Comparison of ENCODE assay signal across 9 cellular contexts in the genomic region with DNA sequence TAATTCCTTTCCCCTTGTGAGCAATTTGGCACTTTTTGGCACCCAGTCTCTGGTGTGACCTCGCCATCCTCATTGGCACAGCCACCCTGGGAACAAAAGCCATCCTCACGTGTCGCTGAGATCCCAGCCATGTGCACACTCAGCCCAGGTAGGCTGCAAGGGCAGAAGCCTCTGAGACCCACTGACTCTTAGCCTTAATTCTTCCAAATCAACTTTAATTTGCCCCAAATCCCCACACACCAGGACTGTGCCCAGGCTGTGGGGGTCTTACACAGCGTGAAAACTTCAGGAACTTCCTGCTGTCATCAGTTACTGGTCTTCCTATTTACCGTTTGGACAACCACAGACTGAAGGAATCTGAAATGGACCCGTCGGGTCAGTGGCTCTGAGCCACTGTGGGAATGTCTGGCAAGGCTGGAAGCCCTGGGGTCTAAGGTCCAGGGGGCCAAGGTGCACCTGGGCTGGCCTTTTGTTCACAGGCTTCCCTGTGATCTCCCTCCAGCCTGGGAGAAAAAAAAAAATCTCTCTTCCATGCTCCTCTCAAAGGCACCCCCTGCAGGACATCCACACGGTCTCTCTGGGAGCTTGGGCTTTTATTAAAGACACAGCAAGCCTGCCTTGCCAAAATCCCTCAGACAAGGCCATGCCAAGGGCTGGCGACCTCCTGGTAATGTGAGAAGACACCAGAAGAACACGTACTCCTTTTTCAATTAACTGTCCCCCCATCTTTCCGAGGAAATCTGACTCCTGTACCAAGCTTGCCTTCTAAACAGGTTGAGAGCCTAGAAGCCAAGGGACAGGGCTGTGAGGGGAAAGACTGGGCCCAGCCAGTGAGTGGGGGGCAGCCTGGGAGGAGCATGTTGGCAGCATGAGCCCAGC. TPM values are rescaled to one million over a fixed set of nuclear protein-coding genes. Genes with fewer than 3 reads are reported as not detected.
DNase-seq lines count a peak whose midpoint lies in the region; ATAC-seq, FAIRE-seq and TF ChIP-seq lines count a peak whose summit lies in the region.
"Had no signal": no experiment of that assay in that cellular context is flagged by ENCODE, and none has a peak within 500 bp of the region (broad histone marks: within the 10 kb centered on the region; RNA-seq: fewer than 3 reads in every experiment).

No MANE protein-coding gene starts in this region.

- RAD21 ChIA-PET in GM12878 (lab: Charles Lee; ENCODE audit: unreplicated experiment) = interaction anchor here (1.0 to 3.4 kb wide), 2 partner anchors 78 to 138 kb away, joined by 3 to 20 read pairs; no protein-coding TSS in a partner anchor

- H3K4me1 ChIP-seq in GM12878 (ENCODE audit: control insufficient read depth, insufficient read depth, low read length) = no peaks in the 10 kb centered on the region; the same call in 1 of the 2 replicates

- TF ChIP-seq EP300 in GM12878 (IDR thresholded peaks at IDR 0.05; ENCODE audit: borderline replicate concordance in 1 of 2, control insufficient read depth in 1 of 2, low read depth in 2 of 2, low read length in 2 of 2) = no peak

- peak; percentile 29 for TF ChIP-seq RAD21 in GM12878 (IDR thresholded peaks at IDR 0.05; ENCODE audit: insufficient read depth, low read depth, low read length)

- POLR2A ChIA-PET in GM12878 (lab: Charles Lee) = no interaction called here

- no peak overlapping the region for H3K27ac ChIP-seq in GM12878 (ENCODE audit: control insufficient read depth, insufficient read depth)

- no peaks in the 10 kb centered on the region for H4K20me1 ChIP-seq in GM12878 (ENCODE audit: control insufficient read depth, insufficient read depth)

- no peak overlapping the region for H3K9ac ChIP-seq in GM12878 (ENCODE audit: control insufficient read depth, insufficient read depth, low read length)

- DNase-seq in GM03348 (ENCODE audit: low spot score) (peak; percentile 86), NCI-H146 treated with DMSO at 0.1 percent for 48 hours (lab: John Stamatoyannopoulos, UW; ENCODE audit: unreplicated experiment) (peak; percentile 31), GM12878 (ENCODE audit: low read depth, low spot score) (no peak), kidney epithelial cell (ENCODE audit: low read depth) (no peak), GM20000 (ENCODE audit: low spot score) (no peak)
- no peak for DNase-seq in activated T-cell treated with anti-CD3 and anti-CD28 coated beads, Interleukin-2, amount 50 U/mL, for 4 hours

- H3K4me3 ChIP-seq in GM12878 = no peak overlapping the region
- no peak overlapping the region for H3K4me3 ChIP-seq in kidney epithelial cell (ENCODE audit: low read depth, low read length)

- no peak overlapping the region for H3K4me2 ChIP-seq in GM12878 (ENCODE audit: control insufficient read depth, insufficient read depth)

- H3K36me3 Mint-ChIP-seq in activated T-cell treated with anti-CD3 and anti-CD28 coated beads, Interleukin-2, amount 50 U/mL, for 4 hours (ENCODE audit: insufficient read depth) = no peaks in the 10 kb centered on the region

- CTCF ChIA-PET in GM12878 (lab: Yijun Ruan, JAX) = interaction anchor here (1.1 to 3.3 kb wide), 7 partner anchors 78 to 288 kb away, joined by 3 to 57 read pairs (median 4); a partner anchor contains a TSS

- no peaks in the 10 kb centered on the region for H3K79me2 ChIP-seq in GM12878 (ENCODE audit: control insufficient read depth, insufficient read depth, low read length)

- no TSS peak for BruUV-seq in GM12878 (replicated peaks; lab: Mats Ljungman, UMichigan)

- no peak overlapping the region for H2AFZ ChIP-seq in GM12878 (ENCODE audit: control insufficient read depth, low read depth, low read length)

- no peaks in the 10 kb centered on the region for H3K4me1 Mint-ChIP-seq in activated T-cell treated with anti-CD3 and anti-CD28 coated beads, Interleukin-2, amount 50 U/mL, for 4 hours (ENCODE audit: low read depth)

- H3K27me3 Mint-ChIP-seq in activated T-cell treated with anti-CD3 and anti-CD28 coated beads, Interleukin-2, amount 50 U/mL, for 4 hours (ENCODE audit: low read depth) = peaks cover 17% of the 10 kb centered on the region

- SMC1A ChIA-PET in GM12878 (lab: Charles Lee; ENCODE audit: uncharacterized antibody, unreplicated experiment) = interaction anchor here (1.2 to 3.0 kb wide), 3 partner anchors 79 to 144 kb away, joined by 3 to 31 read pairs (median 4); no protein-coding TSS in a partner anchor

- FAIRE-seq in GM12878 (lab: Jason Lieb, UNC) = no peak
- FAIRE-seq: TTC549 had no signal

- H3K9me3 ChIP-seq in GM12878 (replicated peaks; ENCODE audit: control insufficient read depth, insufficient read depth, low read length) = no peaks in the 10 kb centered on the region

- ATAC-seq in GM12878 (0 out of 3 replicates have a peak, but pooled peaks have one; percentile 20), HG03432 (IDR thresholded peaks at IDR 0.05; ENCODE audit: unreplicated experiment) (no peak), GM21526 (IDR thresholded peaks at IDR 0.05; ENCODE audit: low FRiP score, unreplicated experiment) (no peak)
- no peak for ATAC-seq in activated T-cell treated with anti-CD3 and anti-CD28 coated beads, Interleukin-2, amount 50 U/mL, for 4 hours

- intact Hi-C loops in GM12878 (cut with micrococcal nuclease; ENCODE audit: unreplicated experiment) = no loop called here

- H3K36me3 ChIP-seq in GM12878 (ENCODE audit: control insufficient read depth in 2 of 2, insufficient read depth in 2 of 2, low read length in 1 of 2) = no peaks in the 10 kb centered on the region
- no peaks in the 10 kb centered on the region for H3K36me3 ChIP-seq in kidney epithelial cell (ENCODE audit: control insufficient read depth, insufficient read depth, low read length)

- no peak overlapping the region for H3K4me3 Mint-ChIP-seq in activated T-cell treated with anti-CD3 and anti-CD28 coated beads, Interleukin-2, amount 50 U/mL, for 4 hours

- no peaks in the 10 kb centered on the region; a peak in 1 of 4 replicates for H3K27me3 ChIP-seq in GM12878 (replicated peaks in 1 of 2; ENCODE audit: control insufficient read depth in 2 of 2, insufficient read depth in 2 of 2, low read length in 1 of 2)
- no peaks in the 10 kb centered on the region for H3K27me3 ChIP-seq in kidney epithelial cell (ENCODE audit: control insufficient read depth, insufficient read depth, low read length)

- TF ChIP-seq CTCF in GM12878 (IDR thresholded peaks at IDR 0.05 in 2 of 3, conservative IDR thresholded peaks at IDR 0.05 in 1 of 3; ENCODE audit: control insufficient read depth in 2 of 3, extremely low read depth in 1 of 3, insufficient read depth in 1 of 3, low read depth in 3 of 3, low read length in 3 of 3) (peak; percentile 5 to 25 (median 20); a peak in 3 of 6 replicates), kidney epithelial cell (IDR thresholded peaks at IDR 0.05; ENCODE audit: insufficient read depth, low read length, poor library complexity, severe bottlenecking) (peak; percentile 70), GM20000 (IDR thresholded peaks at IDR 0.05; ENCODE audit: extremely low read depth, missing control alignments) (no peak)

- 22% methylated on average over 11 of the region's 11 CpGs for WGBS in GM12878 (ENCODE audit: insufficient coverage, insufficient replicate concordance, low lambda C conversion rate, missing lambda C conversion rate)

- in situ Hi-C loops in GM12878 (cut with MboI) = loop anchor here (5.0 to 10.0 kb wide), 2 partner anchors 79 to 131 kb away; a partner anchor contains a TSS

- TF ChIP-seq POLR2A in GM12878 (IDR thresholded peaks at IDR 0.05; ENCODE audit: low read depth, low read length) = no peak

- no peaks in the 10 kb centered on the region for H3K9me3 Mint-ChIP-seq in activated T-cell treated with anti-CD3 and anti-CD28 coated beads, Interleukin-2, amount 50 U/mL, for 4 hours

TF ChIP-seq in GM12878, 131 proteins besides CTCF, POLR2A, EP300 and RAD21:
- TF ChIP-seq SMC3 (IDR thresholded peaks at IDR 0.05; ENCODE audit: borderline replicate concordance, low read length) (peak; percentile 25; the same call in 1 of the 2 replicates), ZNF384 (IDR thresholded peaks at IDR 0.05; ENCODE audit: borderline replicate concordance, low read depth, low read length) (peak; percentile 35; the same call in 1 of the 2 replicates), SUPT20H (IDR thresholded peaks at IDR 0.05; ENCODE audit: borderline replicate concordance, control insufficient read depth, low read depth, low read length) (no peak)
- TF ChIP-seq, protein P1, sequence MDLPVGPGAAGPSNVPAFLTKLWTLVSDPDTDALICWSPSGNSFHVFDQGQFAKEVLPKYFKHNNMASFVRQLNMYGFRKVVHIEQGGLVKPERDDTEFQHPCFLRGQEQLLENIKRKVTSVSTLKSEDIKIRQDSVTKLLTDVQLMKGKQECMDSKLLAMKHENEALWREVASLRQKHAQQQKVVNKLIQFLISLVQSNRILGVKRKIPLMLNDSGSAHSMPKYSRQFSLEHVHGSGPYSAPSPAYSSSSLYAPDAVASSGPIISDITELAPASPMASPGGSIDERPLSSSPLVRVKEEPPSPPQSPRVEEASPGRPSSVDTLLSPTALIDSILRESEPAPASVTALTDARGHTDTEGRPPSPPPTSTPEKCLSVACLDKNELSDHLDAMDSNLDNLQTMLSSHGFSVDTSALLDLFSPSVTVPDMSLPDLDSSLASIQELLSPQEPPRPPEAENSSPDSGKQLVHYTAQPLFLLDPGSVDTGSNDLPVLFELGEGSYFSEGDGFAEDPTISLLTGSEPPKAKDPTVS (IDR thresholded peaks at IDR 0.05; ENCODE audit: low read depth, low read length) = no peak
TF ChIP-seq in GM12878: peak in this region for 2.

RNA-seq across cellular contexts. Expression of a gene that starts 42.1 kb away (rescaled TPM):
- 20.7 and 23.4 TPM in 2 replicates for total RNA-seq in GM12878 (2013; cell fraction: nucleolus; rRNA removed)
- total RNA-seq in GM12878 (2014; rRNA removed) (17.8 and 21.2 TPM in 2 replicates), GM12878 (2014; rRNA removed; fragmentation: Illumina TruSeq; extraction: Trizol) (23.9 and 25.6 TPM in 2 replicates), GM12878 (2021) (26.9 and 27.2 TPM in 2 replicates), kidney epithelial cell (140 and 141 TPM in 2 replicates)
- 21.4 TPM for polyA plus RNA-seq in GM12878 (2011; ENCODE audit: low read depth)
- polyA plus RNA-seq in GM12878 (2011; rRNA removed) (107 and 126 TPM in 2 replicates), GM12878 (2014; fragmentation: Illumina TruSeq; extraction: Trizol) (38.5 and 52.1 TPM in 2 replicates), GM12878 (2014; fragmentation: Nextera tagmentation; extraction: Ambion mirVana) (10 to 100 TPM; 77.2 to 87.8 TPM), GM12878 (2014; rRNA removed) (22.8 and 24.7 TPM in 2 replicates), GM12878 (2016; fragmentation: Nextera tagmentation; extraction: Ambion mirVana) (10 to 100 TPM; 53.1 to 62.2 TPM)
- polyA plus RNA-seq in GM12878 (2011; cell fraction: cytosol; rRNA removed) = 51.1 and 59.2 TPM in 2 replicates
- 28.9 and 29.4 TPM in 2 replicates for polyA plus RNA-seq in GM12878 (2011; cell fraction: nucleus; rRNA removed)
- polyA plus RNA-seq in GM12878 (2012) = 40.6 and 45.5 TPM in 2 replicates
- polyA minus RNA-seq in GM12878 (2011; rRNA and poly(A)+ RNA removed) = 36.8 and 56.5 TPM in 2 replicates
- 13.4 and 15.2 TPM in 2 replicates for polyA minus RNA-seq in GM12878 (2011; cell fraction: cytosol; rRNA and poly(A)+ RNA removed)
- 13.2 and 14.4 TPM in 2 replicates for polyA minus RNA-seq in GM12878 (2011; cell fraction: nucleus; rRNA and poly(A)+ RNA removed)
- 10 to 100 TPM; 27.3 to 30.0 (median 29.7) TPM for total RNA-seq in activated T-cell treated with anti-CD3 and anti-CD28 coated beads, Interleukin-2, amount 50 U/mL, for 4 hours

Comparison
In these comparisons a context has a peak if more than half of its experiments do, and no peak if none do; other contexts are left out.
1. DNase-seq: peak in GM03348 (single experiment) and NCI-H146 treated with DMSO at 0.1 percent for 48 hours (single experiment); none in GM12878 (single experiment), kidney epithelial cell (single experiment), GM20000 (single experiment) and activated T-cell treated with anti-CD3 and anti-CD28 coated beads, Interleukin-2, amount 50 U/mL, for 4 hours (single experiment).